Comparison of ENCODE assay signal across 14 cellular contexts in genomic region chr7:116517626-116518025, GRCh38. TPM values are rescaled to one million over a fixed set of nuclear protein-coding genes. Genes with fewer than 3 reads are reported as not detected.
DNase-seq lines count a peak whose midpoint lies in the region; ATAC-seq, FAIRE-seq and TF ChIP-seq lines count a peak whose summit lies in the region.
"Had no signal": no experiment of that assay in that cellular context is flagged by ENCODE, and none has a peak within 500 bp of the region (broad histone marks: within the 10 kb centered on the region; RNA-seq: fewer than 3 reads in every experiment).

No MANE protein-coding gene starts in this region.

- H3K9ac ChIP-seq in SK-N-MC (ENCODE audit: insufficient read length), result peak overlapping the region; percentile 37

- H3K4me3 ChIP-seq in A549 (no peak overlapping the region), GM23338 (no peak overlapping the region), SK-N-MC (0 out of 2 replicates have a peak overlapping the region, but pooled peaks have one; percentile 1)

- no peak for TF ChIP-seq POLR2A in A549 (IDR thresholded peaks at IDR 0.05; ENCODE audit: low read length)

- H3K36me3 Mint-ChIP-seq in GM23338 (ENCODE audit: low read depth) (no peaks in the 10 kb centered on the region), osteocyte (ENCODE audit: unreplicated experiment) (no peaks in the 10 kb centered on the region)
- H3K36me3 Mint-ChIP-seq in activated CD8-positive, alpha-beta T cell treated with anti-CD3 and anti-CD28 coated beads, Interleukin-2, amount 10 ng/mL, durations not matched to agents 7 days and 5 days (ENCODE audit: low read depth), result no peaks in the 10 kb centered on the region
- H3K36me3 Mint-ChIP-seq: CD14-positive monocyte; CD8-positive, alpha-beta T cell; IgD-negative memory B cell had no signal

- H3K4me3 Mint-ChIP-seq in GM23338 (no peak overlapping the region), osteocyte (ENCODE audit: unreplicated experiment) (no peak overlapping the region)
- H3K4me3 Mint-ChIP-seq in activated CD8-positive, alpha-beta T cell treated with anti-CD3 and anti-CD28 coated beads, Interleukin-2, amount 10 ng/mL, durations not matched to agents 7 days and 5 days, result no peak overlapping the region
- H3K4me3 Mint-ChIP-seq: CD14-positive monocyte; CD8-positive, alpha-beta T cell; IgD-negative memory B cell had no signal

- H3K4me2 ChIP-seq in A549, result no peak overlapping the region
- H3K4me2 ChIP-seq in GM23338, result no peak overlapping the region

- no peak overlapping the region for H3K27ac Mint-ChIP-seq in GM23338
- peak overlapping the region; percentile 50 for H3K27ac Mint-ChIP-seq in osteocyte (ENCODE audit: unreplicated experiment)
- H3K27ac Mint-ChIP-seq in activated CD8-positive, alpha-beta T cell treated with anti-CD3 and anti-CD28 coated beads, Interleukin-2, amount 10 ng/mL, durations not matched to agents 7 days and 5 days, result no peak overlapping the region
- H3K27ac Mint-ChIP-seq: CD8-positive, alpha-beta T cell; IgD-negative memory B cell had no signal

- POLR2A ChIA-PET in A549 (lab: Yijun Ruan, JAX), result no interaction called here
- POLR2A ChIA-PET in activated CD8-positive, alpha-beta T cell treated with anti-CD3 and anti-CD28 coated beads, Interleukin-2, amount 10 ng/mL, durations not matched to agents 7 days and 5 days (lab: Charles Lee), result no interaction called here

- DNase-seq in A549 (ENCODE audit: low read depth in 1 of 2, low spot score in 1 of 2) (no peak), GM23338 (ENCODE audit: low spot score) (no peak), SK-N-MC (ENCODE audit: low read depth, low spot score) (no peak), osteocyte (ENCODE audit: extremely low spot score, unreplicated experiment) (no peak), putamen (ENCODE audit: low spot score) (no peak)
- DNase-seq in activated CD8-positive, alpha-beta T cell treated with anti-CD3 and anti-CD28 coated beads, Interleukin-2, amount 10 ng/mL, durations not matched to agents 7 days and 5 days, result no peak
- no peak for DNase-seq in activated CD4-positive, alpha-beta T cell treated with anti-CD3 and anti-CD28 coated beads for 48 hours
- DNase-seq: Caco-2; CD8-positive, alpha-beta T cell; DND-41; GDM1 had no signal

- no peaks in the 10 kb centered on the region for H3K9me3 Mint-ChIP-seq in GM23338
- H3K9me3 Mint-ChIP-seq in osteocyte (ENCODE audit: unreplicated experiment), result no peaks in the 10 kb centered on the region
- H3K9me3 Mint-ChIP-seq in activated CD8-positive, alpha-beta T cell treated with anti-CD3 and anti-CD28 coated beads, Interleukin-2, amount 10 ng/mL, durations not matched to agents 7 days and 5 days (ENCODE audit: insufficient read depth), result no peaks in the 10 kb centered on the region
- H3K9me3 Mint-ChIP-seq: CD8-positive, alpha-beta T cell; IgD-negative memory B cell had no signal

- H3K4me1 ChIP-seq in A549 (peaks cover 38% of the 10 kb centered on the region), GM23338 (ENCODE audit: insufficient read depth) (peaks cover 21% of the 10 kb centered on the region)

- TF ChIP-seq EP300 in A549 (IDR thresholded peaks at IDR 0.05), result no peak

- H3K4me1 Mint-ChIP-seq in GM23338 (peaks cover 29% of the 10 kb centered on the region), osteocyte (ENCODE audit: unreplicated experiment) (peaks cover 37% of the 10 kb centered on the region)
- H3K4me1 Mint-ChIP-seq in activated CD8-positive, alpha-beta T cell treated with anti-CD3 and anti-CD28 coated beads, Interleukin-2, amount 10 ng/mL, durations not matched to agents 7 days and 5 days (ENCODE audit: low read depth), result no peaks in the 10 kb centered on the region
- H3K4me1 Mint-ChIP-seq: CD14-positive monocyte had no signal

- CTCF ChIA-PET in A549 (lab: Yijun Ruan, JAX), result no interaction called here
- CTCF ChIA-PET in activated CD8-positive, alpha-beta T cell treated with anti-CD3 and anti-CD28 coated beads, Interleukin-2, amount 10 ng/mL, durations not matched to agents 7 days and 5 days (lab: Charles Lee), result interaction anchor here (1.0 kb wide), 1 partner anchor 9 kb away, joined by 3 read pairs; no protein-coding TSS in a partner anchor

- no peaks in the 10 kb centered on the region for H3F3A ChIP-seq in GM23338 (replicated peaks; ENCODE audit: low read depth)

- H3K27me3 ChIP-seq in GM23338 (ENCODE audit: insufficient read depth), result no peaks in the 10 kb centered on the region

- peak overlapping the region; percentile 49; the same call in 1 of the 2 replicates for H2AFZ ChIP-seq in GM23338

- H3K79me2 ChIP-seq in GM23338 (replicated peaks; ENCODE audit: insufficient read depth), result no peaks in the 10 kb centered on the region

- WGBS in A549 (ENCODE audit: missing lambda C conversion rate), result 93% methylated on average over 1 of the region's 1 CpG

- H3K9me2 ChIP-seq in GM23338 (ENCODE audit: insufficient read depth), result no peaks in the 10 kb centered on the region

- H3K27me3 Mint-ChIP-seq in GM23338 (ENCODE audit: insufficient read depth, low read depth, poor library complexity) (peaks cover 2% of the 10 kb centered on the region), osteocyte (ENCODE audit: unreplicated experiment) (no peaks in the 10 kb centered on the region)
- H3K27me3 Mint-ChIP-seq in activated CD8-positive, alpha-beta T cell treated with anti-CD3 and anti-CD28 coated beads, Interleukin-2, amount 10 ng/mL, durations not matched to agents 7 days and 5 days (ENCODE audit: low read depth), result peaks cover 42% of the 10 kb centered on the region

- TF ChIP-seq CTCF in A549 (IDR thresholded peaks at IDR 0.05) (no peak), GM23338 (conservative IDR thresholded peaks at IDR 0.05; ENCODE audit: low read depth in 2 of 2) (no peak), osteocyte (IDR thresholded peaks at IDR 0.05) (no peak)

- ATAC-seq in A549, result no peak
- ATAC-seq in GM23338, result no peak
- ATAC-seq in activated CD8-positive, alpha-beta T cell treated with anti-CD3 and anti-CD28 coated beads, Interleukin-2, amount 10 ng/mL, durations not matched to agents 7 days and 5 days, result no peak
- ATAC-seq: CD8-positive, alpha-beta T cell had no signal

- FAIRE-seq in A549 (lab: Jason Lieb, UNC), result peak; percentile 59
- FAIRE-seq: GM12892 had no signal

- no peaks in the 10 kb centered on the region for H4K20me1 ChIP-seq in GM23338 (replicated peaks; ENCODE audit: insufficient read depth)

- peak overlapping the region in 1 of 2 experiments; percentile 62; a peak in 3 of 6 replicates for H3K27ac ChIP-seq in A549
- no peak overlapping the region for H3K27ac ChIP-seq in GM23338 (ENCODE audit: low read depth)
- peak overlapping the region; percentile 100 for H3K27ac ChIP-seq in SK-N-MC

- TF ChIP-seq RAD21 in A549 (conservative IDR thresholded peaks at IDR 0.05 in 1 of 2, IDR thresholded peaks at IDR 0.05 in 1 of 2), result no peak

- H3K9me3 ChIP-seq in A549, result no peaks in the 10 kb centered on the region
- H3K9me3 ChIP-seq in SK-N-MC (ENCODE audit: low read depth, low read length), result no peaks in the 10 kb centered on the region
- H3K9me3 ChIP-seq: Caco-2 had no signal

- H3K36me3 ChIP-seq in GM23338 (ENCODE audit: insufficient read depth) (no peaks in the 10 kb centered on the region), SK-N-MC (ENCODE audit: insufficient read depth, low read length) (0 out of 2 replicates have a peak, but pooled peaks cover 2% of the 10 kb centered on the region)

TF ChIP-seq in A549, 52 proteins besides CTCF, POLR2A, EP300 and RAD21 (continues in another document):
- TF ChIP-seq ESRRA (IDR thresholded peaks at IDR 0.05; ENCODE audit: borderline replicate concordance, low read length), result no peak
- TF ChIP-seq CHD2 (IDR thresholded peaks at IDR 0.05; ENCODE audit: low read length, partially characterized antibody), result no peak
- TF ChIP-seq KDM5A (IDR thresholded peaks at IDR 0.05), result no peak
- TF ChIP-seq FOXS1 (CRISPR knock-in tag; IDR thresholded peaks at IDR 0.05), result no peak
- TF ChIP-seq HOXB5 (CRISPR knock-in tag; IDR thresholded peaks at IDR 0.05), result no peak
- no peak for TF ChIP-seq ZNF302 (CRISPR knock-in tag; IDR thresholded peaks at IDR 0.05)
- no peak for TF ChIP-seq RCOR1 (IDR thresholded peaks at IDR 0.05; ENCODE audit: low read depth, low read length)
- TF ChIP-seq FOSB (CRISPR knock-in tag; IDR thresholded peaks at IDR 0.05), result no peak

TF ChIP-seq in GM23338, 12 proteins besides CTCF, POLR2A, EP300 and RAD21 (continues in another document):
- TF ChIP-seq EZH2phosphoT487 (IDR thresholded peaks at IDR 0.05; ENCODE audit: unreplicated experiment), result no peak
- TF ChIP-seq NANOG (IDR thresholded peaks at IDR 0.05; ENCODE audit: borderline replicate concordance), result no peak
- TF ChIP-seq ZNF114 (CRISPR knock-in tag; IDR thresholded peaks at IDR 0.05), result no peak
- no peak for TF ChIP-seq ZNF331 (CRISPR knock-in tag; IDR thresholded peaks at IDR 0.05; ENCODE audit: low read depth)
- no peak for TF ChIP-seq POLR2AphosphoS5 (IDR thresholded peaks at IDR 0.05; ENCODE audit: low read depth)

RNA-seq across cellular contexts. Expression of gene CAV1, which starts 7.2 kb away (rescaled TPM):
- polyA plus RNA-seq in A549 (2011; rRNA removed), result 365 and 529 TPM in 2 replicates
- polyA plus RNA-seq in A549 (2012; cell fraction: cytosol; rRNA removed), result 589 and 611 TPM in 2 replicates
- polyA plus RNA-seq in A549 (2012; cell fraction: nucleus; rRNA removed), result 290 and 502 TPM in 2 replicates
- 493 to 547 TPM (median 530 TPM) in 3 replicates for polyA plus RNA-seq in A549 (2017; fragmentation: RNase III; extraction: RNeasy Plus Mini Kit Qiagen cat#74134 plus additional on column Dnase treatment)
- 537 and 542 TPM in 2 replicates for polyA minus RNA-seq in A549 (2011; rRNA and poly(A)+ RNA removed)
- 16.0 and 22.5 TPM in 2 replicates for total RNA-seq in GM23338 (2014; rRNA removed; shearing (Covaris generic))
- polyA plus RNA-seq in GM23338 (2016; fragmentation: Nextera tagmentation; extraction: Ambion mirVana), result 16.0 and 21.1 TPM in 2 replicates
- total RNA-seq in osteocyte, result 492 and 502 TPM in 2 replicates
- total RNA-seq in activated CD8-positive, alpha-beta T cell treated with anti-CD3 and anti-CD28 coated beads, Interleukin-2, amount 10 ng/mL, durations not matched to agents 7 days and 5 days, result not detected
- total RNA-seq: CD8-positive, alpha-beta T cell had no signal
- polyA plus RNA-seq: CD14-positive monocyte had no signal

RNA-seq across cellular contexts. Expression of gene CAV2, which starts 18.1 kb away (rescaled TPM):
- polyA plus RNA-seq in A549 (2011; rRNA removed), result 257 and 296 TPM in 2 replicates
- polyA plus RNA-seq in A549 (2012; cell fraction: cytosol; rRNA removed), result 161 and 178 TPM in 2 replicates
- 64.3 and 90.5 TPM in 2 replicates for polyA plus RNA-seq in A549 (2012; cell fraction: nucleus; rRNA removed)
- polyA plus RNA-seq in A549 (2017; fragmentation: RNase III; extraction: RNeasy Plus Mini Kit Qiagen cat#74134 plus additional on column Dnase treatment), result 142 to 159 TPM (median 156 TPM) in 3 replicates
- 179 and 187 TPM in 2 replicates for polyA minus RNA-seq in A549 (2011; rRNA and poly(A)+ RNA removed)
- total RNA-seq in GM23338 (2014; rRNA removed; shearing (Covaris generic)), result 3.5 and 6.6 TPM in 2 replicates
- polyA plus RNA-seq in GM23338 (2016; fragmentation: Nextera tagmentation; extraction: Ambion mirVana), result 4.2 and 5.4 TPM in 2 replicates
- total RNA-seq in osteocyte, result 81.6 and 86.8 TPM in 2 replicates
- total RNA-seq in activated CD8-positive, alpha-beta T cell treated with anti-CD3 and anti-CD28 coated beads, Interleukin-2, amount 10 ng/mL, durations not matched to agents 7 days and 5 days, result not detected
- total RNA-seq: CD8-positive, alpha-beta T cell had no signal
- polyA plus RNA-seq: IgD-negative memory B cell had no signal

Comparison
In these comparisons a context has a peak if more than half of its experiments do, and no peak if none do; other contexts are left out.
1. RNA of gene CAV1, which starts 7.2 kb away (total RNA-seq): 492 to 502 TPM in osteocyte; 16.0 to 22.5 TPM in GM23338 and not detected in activated CD8-positive, alpha-beta T cell treated with anti-CD3 and anti-CD28 coated beads, Interleukin-2, amount 10 ng/mL, durations not matched to agents 7 days and 5 days; every median in the first group is over 10 times any median in the second.
2. RNA of gene CAV2, which starts 18.1 kb away (total RNA-seq): 81.6 to 86.8 TPM in osteocyte; 3.5 to 6.6 TPM in GM23338 and not detected in activated CD8-positive, alpha-beta T cell treated with anti-CD3 and anti-CD28 coated beads, Interleukin-2, amount 10 ng/mL, durations not matched to agents 7 days and 5 days; every median in the first group is over 10 times any median in the second.